Comparison of ENCODE assay signal across 19 cellular contexts in genomic region chr7:133846203-133846945, GRCh38.
"Had no signal": no experiment of that assay in that cellular context is flagged by ENCODE, and none has a peak within 500 bp of the region (broad histone marks: within the 10 kb centered on the region; RNA-seq: fewer than 3 reads in every experiment).

No MANE protein-coding gene starts in this region.

- H3K27ac ChIP-seq: ascending aorta, breast epithelium, thyroid gland, WERI-Rb-1 had no signal

- H3K36me3 ChIP-seq: ascending aorta, breast epithelium, thyroid gland, WERI-Rb-1 had no signal

- DNase-seq: activated CD4-positive, alpha-beta T cell treated with anti-CD3 and anti-CD28 coated beads for 1 hour; activated CD8-positive, alpha-beta memory T cell treated with anti-CD3 and anti-CD28 coated beads for 24 hours; activated CD8-positive, alpha-beta memory T cell treated with anti-CD3 and anti-CD28 coated beads, Interleukin-2, amount 50 U/mL, for 48 hours; activated gamma-delta T cell; activated T-cell treated with anti-CD3 and anti-CD28 coated beads, Interleukin-2, amount 50 U/mL, for 48 hours; cortex of kidney; kidney; midbrain; nucleus accumbens; retina; stimulated activated CD8-positive, alpha-beta memory T cell treated with anti-CD3 and anti-CD28 coated beads, Interleukin-4, amount 100 ng/mL, for 48 hours; stimulated activated naive CD4-positive, alpha-beta T cell; thyroid gland; WERI-Rb-1 had no signal

- H3K4me3 Mint-ChIP-seq: activated naive CD4-positive, alpha-beta T cell treated with anti-CD3 and anti-CD28 coated beads, Interleukin-2, amount 50 U/mL, for 24 hours; nephron had no signal

- H3K27ac Mint-ChIP-seq: activated naive CD4-positive, alpha-beta T cell treated with anti-CD3 and anti-CD28 coated beads, Interleukin-2, amount 50 U/mL, for 24 hours had no signal

- H3K4me3 ChIP-seq: ascending aorta, breast epithelium, thyroid gland had no signal

- H3K27me3 Mint-ChIP-seq: activated naive CD4-positive, alpha-beta T cell treated with anti-CD3 and anti-CD28 coated beads, Interleukin-2, amount 50 U/mL, for 24 hours had no signal

- H3K27me3 ChIP-seq: ascending aorta, breast epithelium, thyroid gland had no signal

- H3K9me3 ChIP-seq: breast epithelium, thyroid gland had no signal

- H3K9me3 Mint-ChIP-seq: activated naive CD4-positive, alpha-beta T cell treated with anti-CD3 and anti-CD28 coated beads, Interleukin-2, amount 50 U/mL, for 24 hours had no signal

- ATAC-seq: left lobe of liver had no signal

- H3K4me1 ChIP-seq: ascending aorta, breast epithelium had no signal
